ENCODE assay signal across 8 cellular contexts in genomic region chr2:55059793-55060192, GRCh38.
"Had no signal": no experiment of that assay in that cellular context is flagged by ENCODE, and none has a peak within 500 bp of the region (broad histone marks: within the 10 kb centered on the region; RNA-seq: fewer than 3 reads in every experiment).

No MANE protein-coding gene starts in this region.

- H3K4me1 ChIP-seq: HAP-1 had no signal

- ATAC-seq: GM23338, HCT116 had no signal

- H3K4me2 ChIP-seq: GM23338, KMS-11 had no signal

- H3K27ac ChIP-seq: KMS-11 had no signal

- H3K27ac Mint-ChIP-seq: GM23338 had no signal

- DNase-seq: H7, IMR-90, KBM-7 had no signal

- H3K36me3 ChIP-seq: HAP-1 had no signal

- H3K4me3 ChIP-seq: GM23338, HAP-1 had no signal

- H3K4me3 Mint-ChIP-seq: GM23338 had no signal

- FAIRE-seq: HTR-8/SVneo had no signal

- H3K9me3 Mint-ChIP-seq: GM23338 had no signal

- H3K9ac ChIP-seq: KMS-11 had no signal

- H3K9me3 ChIP-seq: HAP-1 had no signal

- H2AFZ ChIP-seq: GM23338 had no signal
